In the genomic region with DNA sequence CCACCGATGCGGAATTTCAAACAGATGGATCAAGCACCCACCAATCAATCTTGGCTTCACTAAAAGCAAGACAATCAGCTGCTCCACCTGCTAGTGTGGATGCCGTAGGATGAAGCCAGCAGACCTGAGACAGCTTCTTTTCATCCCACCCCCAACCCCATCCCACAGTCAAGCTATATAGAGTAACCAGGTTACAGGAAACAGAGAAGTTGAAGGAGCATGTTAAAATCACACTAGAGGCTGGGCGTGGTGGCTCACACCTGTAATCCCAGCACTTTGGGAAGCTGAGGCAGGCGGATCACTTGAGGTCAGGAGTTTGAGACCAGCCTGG, we compare ENCODE assay signal across 21 cellular contexts. TPM values are rescaled to one million over a fixed set of nuclear protein-coding genes. Genes with fewer than 3 reads are reported as not detected.
DNase-seq lines count a peak whose midpoint lies in the region; ATAC-seq and TF ChIP-seq lines count a peak whose summit lies in the region.
"Had no signal": no experiment of that assay in that cellular context is flagged by ENCODE, and none has a peak within 500 bp of the region (broad histone marks: within the 10 kb centered on the region; RNA-seq: fewer than 3 reads in every experiment).

No MANE protein-coding gene starts in this region.

- H3K27ac ChIP-seq in BLaER1 treated with 17β-estradiol and CSF1 and Interleukin-3, amounts not matched to agents 10 nM and 100 nM = no peak overlapping the region
- peak overlapping the region; percentile 30 for H3K27ac ChIP-seq in caudate nucleus (ENCODE audit: low read depth, low read length)
- H3K27ac ChIP-seq in mesenchymal stem cell (ENCODE audit: low read length, poor library complexity, severe bottlenecking) = no peak overlapping the region
- H3K27ac ChIP-seq in esophagus muscularis mucosa (replicated peaks in 1 of 4) = no peak overlapping the region
- H3K27ac ChIP-seq: A549, C4-2B had no signal

- no peak overlapping the region for H2BK120ac ChIP-seq in mesenchymal stem cell (ENCODE audit: low read depth, low read length)

- H4K8ac ChIP-seq in mesenchymal stem cell (ENCODE audit: low read length) = no peak overlapping the region

- peaks cover 22% of the 10 kb centered on the region for H3K79me1 ChIP-seq in mesenchymal stem cell (replicated peaks; ENCODE audit: low read length, poor library complexity, severe bottlenecking)

- peak in 26 of 61 donors; percentile 12 to 88 (median 30) for DNase-seq in caudate nucleus (lab: John Stamatoyannopoulos, UW)
- DNase-seq in mesenchymal stem cell = no peak
- peak; percentile 55 for DNase-seq in putamen (ENCODE audit: low spot score)
- no peak for DNase-seq in esophagus muscularis mucosa (ENCODE audit: extremely low spot score)
- DNase-seq in SHP77 (lab: John Stamatoyannopoulos, UW) = no peak
- DNase-seq: 8988T; ACHN; AML-193; BE2C; Caco-2; CD4-positive, CD25-positive, alpha-beta regulatory T cell; CD8-positive, alpha-beta T cell; DMS153; DND-41; GM23248; H7; HCEC 1CT had no signal

- peak overlapping the region; percentile 86 for H2AK5ac ChIP-seq in mesenchymal stem cell (ENCODE audit: low read length, severe bottlenecking)

- WGBS in mesenchymal stem cell = 95% methylated on average over 5 of the region's 5 CpGs
- WGBS in esophagus muscularis mucosa = 100% methylated on average over 5 of the region's 5 CpGs

- peak overlapping the region in 1 of 2 experiments; percentile 30 for H3K18ac ChIP-seq in mesenchymal stem cell (ENCODE audit: low read depth in 1 of 2, low read length in 2 of 2)

- no peaks in the 10 kb centered on the region for H3K36me3 ChIP-seq in BLaER1 treated with 17β-estradiol and CSF1 and Interleukin-3, amounts not matched to agents 10 nM and 100 nM
- H3K36me3 ChIP-seq in mesenchymal stem cell (ENCODE audit: control insufficient read depth in 1 of 2, insufficient read depth in 2 of 2, low read depth in 1 of 2, low read length in 2 of 2) (no peaks in the 10 kb centered on the region), esophagus muscularis mucosa (no peaks in the 10 kb centered on the region)
- H3K36me3 ChIP-seq: BE2C had no signal

- no peak overlapping the region for H2AFZ ChIP-seq in mesenchymal stem cell (ENCODE audit: low read depth, low read length)
- H2AFZ ChIP-seq: GM23248 had no signal

- no peak overlapping the region for H3K23ac ChIP-seq in mesenchymal stem cell (ENCODE audit: low read length in 2 of 2)

- no peak overlapping the region for H4K91ac ChIP-seq in mesenchymal stem cell (ENCODE audit: low read length)

- H3K14ac ChIP-seq in mesenchymal stem cell (ENCODE audit: low read length in 2 of 2) = no peak overlapping the region

- TF ChIP-seq CTCF in esophagus muscularis mucosa (IDR thresholded peaks at IDR 0.05) = no peak

- peak overlapping the region; percentile 62 for H2BK5ac ChIP-seq in mesenchymal stem cell (ENCODE audit: low read depth, low read length, poor library complexity, severe bottlenecking)

- H3K4ac ChIP-seq in mesenchymal stem cell (ENCODE audit: low read depth in 1 of 2, low read length in 2 of 2) = no peak overlapping the region

- no peaks in the 10 kb centered on the region for H4K20me1 ChIP-seq in BLaER1 treated with 17β-estradiol and CSF1 and Interleukin-3, amounts not matched to agents 10 nM and 100 nM

- no peak for TF ChIP-seq EP300 in esophagus muscularis mucosa (IDR thresholded peaks at IDR 0.05)

- intact Hi-C loops in esophagus muscularis mucosa (cut with DNase I) = no loop called here

- H3K4me3 ChIP-seq in BLaER1 treated with 17β-estradiol and CSF1 and Interleukin-3, amounts not matched to agents 10 nM and 100 nM = no peak overlapping the region
- H3K4me3 ChIP-seq in mesenchymal stem cell (ENCODE audit: insufficient read depth in 1 of 2, low read depth in 1 of 2, low read length in 2 of 2) (no peak overlapping the region), esophagus muscularis mucosa (no peak overlapping the region)
- H3K4me3 ChIP-seq: A549, GM23248 had no signal

- no peaks in the 10 kb centered on the region for H3K9me3 ChIP-seq in BLaER1 treated with 17β-estradiol and CSF1 and Interleukin-3, amounts not matched to agents 10 nM and 100 nM (replicated peaks in 1 of 11)
- H3K9me3 ChIP-seq in mesenchymal stem cell (ENCODE audit: control insufficient read depth, low read length) (no peaks in the 10 kb centered on the region), esophagus muscularis mucosa (no peaks in the 10 kb centered on the region)
- H3K9me3 ChIP-seq: A549, BE2C, Caco-2 had no signal

- no peak overlapping the region for H2BK12ac ChIP-seq in mesenchymal stem cell (ENCODE audit: low read length in 2 of 2)

- TF ChIP-seq POLR2A in esophagus muscularis mucosa (IDR thresholded peaks at IDR 0.05; ENCODE audit: low read depth) = no peak

- H3K9ac ChIP-seq in BLaER1 treated with 17β-estradiol and CSF1 and Interleukin-3, amounts not matched to agents 10 nM and 100 nM = no peak overlapping the region
- no peak overlapping the region for H3K9ac ChIP-seq in mesenchymal stem cell (ENCODE audit: low read length)
- H3K9ac ChIP-seq: GM23248 had no signal

- peaks cover 15 to 31% (median 24%) of the 10 kb centered on the region in 10 experiments for H3K4me1 ChIP-seq in BLaER1 treated with 17β-estradiol and CSF1 and Interleukin-3, amounts not matched to agents 10 nM and 100 nM
- H3K4me1 ChIP-seq in mesenchymal stem cell (ENCODE audit: control insufficient read depth, insufficient read depth, low read depth, low read length) (peaks cover 10% of the 10 kb centered on the region), esophagus muscularis mucosa (peaks cover 23 to 30% (median 28%) of the 10 kb centered on the region in 4 donors)
- H3K4me1 ChIP-seq: Caco-2 had no signal

- H2BK15ac ChIP-seq in mesenchymal stem cell (ENCODE audit: low read depth, poor library complexity, severe bottlenecking) = no peak overlapping the region

- peak overlapping the region; percentile 3 to 61 (median 39); a peak in 15 of 22 replicates for H3K4me2 ChIP-seq in BLaER1 treated with 17β-estradiol and CSF1 and Interleukin-3, amounts not matched to agents 10 nM and 100 nM
- H3K4me2 ChIP-seq in mesenchymal stem cell (ENCODE audit: low read length, poor library complexity, severe bottlenecking) = no peak overlapping the region
- H3K4me2 ChIP-seq: A549 had no signal

- H3K27me3 ChIP-seq in BLaER1 treated with 17β-estradiol and CSF1 and Interleukin-3, amounts not matched to agents 10 nM and 100 nM = no peaks in the 10 kb centered on the region
- no peaks in the 10 kb centered on the region for H3K27me3 ChIP-seq in mesenchymal stem cell (ENCODE audit: control insufficient read depth in 1 of 2, insufficient read depth in 1 of 2, low read length in 2 of 2)
- no peaks in the 10 kb centered on the region for H3K27me3 ChIP-seq in esophagus muscularis mucosa
- H3K27me3 ChIP-seq: BE2C had no signal

- no peak for ATAC-seq in HG03442 (IDR thresholded peaks at IDR 0.05; ENCODE audit: unreplicated experiment)
- ATAC-seq: A549; CD8-positive, alpha-beta T cell had no signal

RNA-seq across cellular contexts. Expression of a gene that starts 37.7 kb away (rescaled TPM):
- polyA plus RNA-seq in mesenchymal stem cell (2013, experiment 1 of 2) = 9.1 TPM
- 8.8 TPM for polyA plus RNA-seq in mesenchymal stem cell (2013, experiment 2 of 2)
- total RNA-seq in esophagus muscularis mucosa = 10 to 100 TPM in 3 of 4 donors, 1 to 10 TPM in 1; 9.8 to 19.8 (median 15.0) TPM

RNA-seq across cellular contexts. Expression of a gene that starts 54.3 kb away (rescaled TPM):
- 115 TPM for polyA plus RNA-seq in mesenchymal stem cell (2013, experiment 1 of 2)
- 117 TPM for polyA plus RNA-seq in mesenchymal stem cell (2013, experiment 2 of 2)
- total RNA-seq in esophagus muscularis mucosa = 10 to 100 TPM; 13.7 to 24.5 (median 17.3) TPM
